ENCODE assay signal across 25 cellular contexts in genomic region chr11:77884829-77885190, GRCh38.
"Had no signal": no experiment of that assay in that cellular context is flagged by ENCODE, and none has a peak within 500 bp of the region (broad histone marks: within the 10 kb centered on the region; RNA-seq: fewer than 3 reads in every experiment).

No MANE protein-coding gene starts in this region.

- H3K9ac ChIP-seq: parathyroid adenoma had no signal

- ATAC-seq: activated CD4-positive, alpha-beta T cell treated with anti-CD3 and anti-CD28 coated beads for 36 hours; activated CD8-positive, alpha-beta memory T cell treated with anti-CD3 and anti-CD28 coated beads, Interleukin-2, amount 10 ng/mL, durations not matched to agents 7 days and 5 days; activated CD8-positive, alpha-beta T cell treated with anti-CD3 and anti-CD28 coated beads, Interleukin-2, amount 10 ng/mL, durations not matched to agents 7 days and 5 days; effector memory CD8-positive, alpha-beta T cell; gastroesophageal sphincter; left ventricle myocardium superior; T-cell; upper lobe of right lung had no signal

- H3K4me1 Mint-ChIP-seq: activated CD4-positive, alpha-beta T cell treated with anti-CD3 and anti-CD28 coated beads for 36 hours had no signal

- H3K4me3 Mint-ChIP-seq: activated CD4-positive, alpha-beta T cell treated with anti-CD3 and anti-CD28 coated beads for 36 hours; activated CD8-positive, alpha-beta memory T cell treated with anti-CD3 and anti-CD28 coated beads, Interleukin-2, amount 10 ng/mL, durations not matched to agents 7 days and 5 days; activated CD8-positive, alpha-beta T cell treated with anti-CD3 and anti-CD28 coated beads, Interleukin-2, amount 10 ng/mL, durations not matched to agents 7 days and 5 days; activated naive CD4-positive, alpha-beta T cell treated with anti-CD3 and anti-CD28 coated beads, Interleukin-2, amount 10 ng/mL, durations not matched to agents 7 days and 5 days; effector memory CD8-positive, alpha-beta T cell; mesothelial cell of epicardium; naive B cell; nephron progenitor cell; stimulated activated naive CD8-positive, alpha-beta T cell treated with anti-CD3 and anti-CD28 coated beads, Interleukin-15, Interleukin-2, amounts not matched to agents 100 ng/mL and 50 ng/mL, for 24 hours; T-cell; T-helper 2 cell treated with Interferon-gamma antibody and Interleukin-4, amounts not matched to agents 5 μg/mL and 100 μg/mL, for 36 hours had no signal

- H3K9me3 ChIP-seq: gastroesophageal sphincter, right atrium auricular region, spleen, upper lobe of right lung had no signal

- H3K27me3 Mint-ChIP-seq: activated CD4-positive, alpha-beta T cell treated with anti-CD3 and anti-CD28 coated beads for 36 hours; activated CD8-positive, alpha-beta memory T cell treated with anti-CD3 and anti-CD28 coated beads, Interleukin-2, amount 10 ng/mL, durations not matched to agents 7 days and 5 days; activated naive CD4-positive, alpha-beta T cell treated with anti-CD3 and anti-CD28 coated beads, Interleukin-2, amount 10 ng/mL, durations not matched to agents 7 days and 5 days; effector memory CD8-positive, alpha-beta T cell; naive B cell; stimulated activated naive CD8-positive, alpha-beta T cell treated with anti-CD3 and anti-CD28 coated beads, Interleukin-15, Interleukin-2, amounts not matched to agents 100 ng/mL and 50 ng/mL, for 24 hours; T-cell had no signal

- H3K27ac ChIP-seq: gastroesophageal sphincter, parathyroid adenoma, right atrium auricular region, spleen, upper lobe of right lung had no signal

- DNase-seq: activated CD4-positive, alpha-beta T cell treated with anti-CD3 and anti-CD28 coated beads for 36 hours; activated CD4-positive, CD25-positive, alpha-beta regulatory T cell; activated CD8-positive, alpha-beta memory T cell treated with anti-CD3 and anti-CD28 coated beads, Interleukin-2, amount 10 ng/mL, durations not matched to agents 7 days and 5 days; activated CD8-positive, alpha-beta T cell treated with anti-CD3 and anti-CD28 coated beads, Interleukin-2, amount 10 ng/mL, durations not matched to agents 7 days and 5 days; activated gamma-delta T cell; activated naive CD4-positive, alpha-beta T cell treated with anti-CD3 and anti-CD28 coated beads, Interleukin-2, amount 10 ng/mL, durations not matched to agents 7 days and 5 days; amygdala; caudate nucleus; cortex of kidney; effector memory CD8-positive, alpha-beta T cell; hippocampal formation; left cardiac atrium; left ventricle myocardium superior; naive B cell; nephron progenitor cell; spleen; substantia nigra; T-cell; upper lobe of right lung had no signal

- H3K4me3 ChIP-seq: gastroesophageal sphincter, right atrium auricular region, spleen, upper lobe of right lung had no signal

- H3K4me1 ChIP-seq: gastroesophageal sphincter, parathyroid adenoma, right atrium auricular region, upper lobe of right lung had no signal

- H3K9me3 Mint-ChIP-seq: activated naive CD4-positive, alpha-beta T cell treated with anti-CD3 and anti-CD28 coated beads, Interleukin-2, amount 10 ng/mL, durations not matched to agents 7 days and 5 days; effector memory CD8-positive, alpha-beta T cell; mesothelial cell of epicardium; naive B cell; stimulated activated naive CD8-positive, alpha-beta T cell treated with anti-CD3 and anti-CD28 coated beads, Interleukin-15, Interleukin-2, amounts not matched to agents 100 ng/mL and 50 ng/mL, for 24 hours; T-cell; T-helper 2 cell treated with Interferon-gamma antibody and Interleukin-4, amounts not matched to agents 5 μg/mL and 100 μg/mL, for 36 hours had no signal

- H2AFZ ChIP-seq: parathyroid adenoma had no signal

- H3K79me2 ChIP-seq: parathyroid adenoma had no signal

- H3K27ac Mint-ChIP-seq: activated CD4-positive, alpha-beta T cell treated with anti-CD3 and anti-CD28 coated beads for 36 hours; activated CD8-positive, alpha-beta memory T cell treated with anti-CD3 and anti-CD28 coated beads, Interleukin-2, amount 10 ng/mL, durations not matched to agents 7 days and 5 days; activated CD8-positive, alpha-beta T cell treated with anti-CD3 and anti-CD28 coated beads, Interleukin-2, amount 10 ng/mL, durations not matched to agents 7 days and 5 days; activated naive CD4-positive, alpha-beta T cell treated with anti-CD3 and anti-CD28 coated beads, Interleukin-2, amount 10 ng/mL, durations not matched to agents 7 days and 5 days; stimulated activated naive CD8-positive, alpha-beta T cell treated with anti-CD3 and anti-CD28 coated beads, Interleukin-15, Interleukin-2, amounts not matched to agents 100 ng/mL and 50 ng/mL, for 24 hours; T-cell; T-helper 2 cell treated with Interferon-gamma antibody and Interleukin-4, amounts not matched to agents 5 μg/mL and 100 μg/mL, for 36 hours had no signal

- H3K27me3 ChIP-seq: gastroesophageal sphincter, right atrium auricular region, spleen, upper lobe of right lung had no signal
